17 cellular contexts compared by ENCODE assay signal in the genomic region with DNA sequence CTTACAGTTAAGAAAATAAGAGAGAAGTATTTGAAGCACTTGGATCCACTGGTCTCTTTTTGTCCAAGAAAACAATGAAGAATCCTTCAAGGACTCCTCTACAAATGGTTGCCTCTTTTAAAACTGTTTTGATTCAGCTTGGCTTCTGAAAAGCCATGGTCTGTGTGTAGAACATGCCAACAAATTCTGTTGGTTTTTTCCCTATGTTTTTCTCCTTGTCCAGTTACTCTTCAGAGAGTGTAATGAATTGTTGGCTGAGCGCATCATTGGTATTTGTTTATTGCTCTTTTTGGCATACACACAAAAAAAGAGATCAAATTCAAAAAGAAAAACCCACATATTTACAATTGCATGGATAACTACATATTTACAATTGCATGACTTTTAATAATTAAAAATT. TPM values are rescaled to one million over a fixed set of nuclear protein-coding genes. Genes with fewer than 3 reads are reported as not detected.
DNase-seq lines count a peak whose midpoint lies in the region; ATAC-seq and TF ChIP-seq lines count a peak whose summit lies in the region.
"Had no signal": no experiment of that assay in that cellular context is flagged by ENCODE, and none has a peak within 500 bp of the region (broad histone marks: within the 10 kb centered on the region; RNA-seq: fewer than 3 reads in every experiment).

A gene with protein sequence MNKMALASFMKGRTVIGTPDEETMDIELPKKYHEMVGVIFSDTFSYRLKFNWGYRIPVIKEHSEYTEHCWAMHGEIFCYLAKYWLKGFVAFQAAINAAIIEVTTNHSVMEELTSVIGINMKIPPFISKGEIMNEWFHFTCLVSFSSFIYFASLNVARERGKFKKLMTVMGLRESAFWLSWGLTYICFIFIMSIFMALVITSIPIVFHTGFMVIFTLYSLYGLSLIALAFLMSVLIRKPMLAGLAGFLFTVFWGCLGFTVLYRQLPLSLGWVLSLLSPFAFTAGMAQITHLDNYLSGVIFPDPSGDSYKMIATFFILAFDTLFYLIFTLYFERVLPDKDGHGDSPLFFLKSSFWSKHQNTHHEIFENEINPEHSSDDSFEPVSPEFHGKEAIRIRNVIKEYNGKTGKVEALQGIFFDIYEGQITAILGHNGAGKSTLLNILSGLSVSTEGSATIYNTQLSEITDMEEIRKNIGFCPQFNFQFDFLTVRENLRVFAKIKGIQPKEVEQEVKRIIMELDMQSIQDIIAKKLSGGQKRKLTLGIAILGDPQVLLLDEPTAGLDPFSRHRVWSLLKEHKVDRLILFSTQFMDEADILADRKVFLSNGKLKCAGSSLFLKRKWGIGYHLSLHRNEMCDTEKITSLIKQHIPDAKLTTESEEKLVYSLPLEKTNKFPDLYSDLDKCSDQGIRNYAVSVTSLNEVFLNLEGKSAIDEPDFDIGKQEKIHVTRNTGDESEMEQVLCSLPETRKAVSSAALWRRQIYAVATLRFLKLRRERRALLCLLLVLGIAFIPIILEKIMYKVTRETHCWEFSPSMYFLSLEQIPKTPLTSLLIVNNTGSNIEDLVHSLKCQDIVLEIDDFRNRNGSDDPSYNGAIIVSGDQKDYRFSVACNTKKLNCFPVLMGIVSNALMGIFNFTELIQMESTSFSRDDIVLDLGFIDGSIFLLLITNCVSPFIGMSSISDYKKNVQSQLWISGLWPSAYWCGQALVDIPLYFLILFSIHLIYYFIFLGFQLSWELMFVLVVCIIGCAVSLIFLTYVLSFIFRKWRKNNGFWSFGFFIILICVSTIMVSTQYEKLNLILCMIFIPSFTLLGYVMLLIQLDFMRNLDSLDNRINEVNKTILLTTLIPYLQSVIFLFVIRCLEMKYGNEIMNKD (N-terminal part only) (minus strand): TSS at position 249 of the 400 bp plus-strand sequence. CDS start 3,466 bp downstream, outside the sequence.

- TF ChIP-seq EP300 in neural cell (conservative IDR thresholded peaks at IDR 0.05; ENCODE audit: poor library complexity, severe bottlenecking), result no peak

- peak within 1 kb of the TSS; percentile 60 for H3K4me3 ChIP-seq in adipocyte (ENCODE audit: low read length)
- no peak within 1 kb of the TSS for H3K4me3 ChIP-seq in fibroblast of the aortic adventitia (ENCODE audit: low read depth, low read length)
- no peak within 1 kb of the TSS for H3K4me3 ChIP-seq in neural cell (ENCODE audit: low read length)
- peak within 1 kb of the TSS; percentile 37 for H3K4me3 ChIP-seq in upper lobe of right lung

- no peaks in the 10 kb centered on the region for H4K20me1 ChIP-seq in neural cell (ENCODE audit: insufficient read depth)

- H3K9me3 ChIP-seq in adipocyte (ENCODE audit: control insufficient read depth, low read length), result peaks cover 9% of the 10 kb centered on the region
- no peaks in the 10 kb centered on the region for H3K9me3 ChIP-seq in neural cell (ENCODE audit: low read length)
- H3K9me3 ChIP-seq in upper lobe of right lung, result peaks cover 13% of the 10 kb centered on the region

- intact Hi-C loops in upper lobe of right lung (cut with DNase I), result no loop called here

- H3K4me2 ChIP-seq in neural cell (ENCODE audit: low read length), result no peak within 1 kb of the TSS

- no peaks in the 10 kb centered on the region for H3F3A ChIP-seq in neural cell (ENCODE audit: insufficient read depth, low read length, poor library complexity, severe bottlenecking)

- DNase-seq in adipocyte (ENCODE audit: low read depth), result peak; percentile 59
- peak; percentile 42 for DNase-seq in fibroblast of the aortic adventitia (ENCODE audit: low read depth)
- DNase-seq in upper lobe of right lung, result no peak
- DNase-seq in NCI-H345 treated with DMSO at 0.1 percent for 48 hours (lab: John Stamatoyannopoulos, UW; ENCODE audit: unreplicated experiment), result no peak
- DNase-seq in NCI-H2227 treated with DMSO at 0.1 percent for 48 hours (lab: John Stamatoyannopoulos, UW), result no peak
- DNase-seq in NCI-H1417 (lab: John Stamatoyannopoulos, UW), result no peak
- DNase-seq: activated CD4-positive, alpha-beta T cell treated with anti-CD3 and anti-CD28 coated beads for 1 hour; activated naive CD8-positive, alpha-beta T cell treated with anti-CD3 and anti-CD28 coated beads for 36 hours; CD4-positive, alpha-beta T cell; EL; NCI-H1694; NCI-H524 treated with DMSO at 0.1 percent for 48 hours; nucleus accumbens; RPMI8226; T-helper 17 cell had no signal

- TF ChIP-seq CTCF in fibroblast of the aortic adventitia (IDR thresholded peaks at IDR 0.05; ENCODE audit: insufficient read depth, low read length) (no peak), neural cell (IDR thresholded peaks at IDR 0.05; ENCODE audit: poor library complexity, severe bottlenecking) (no peak), upper lobe of right lung (IDR thresholded peaks at IDR 0.05) (no peak)

- no peak for TF ChIP-seq RAD21 in neural cell (conservative IDR thresholded peaks at IDR 0.05)

- peak within 1 kb of the TSS; percentile 61 for H3K9ac ChIP-seq in adipocyte (ENCODE audit: low read length)
- no peak within 1 kb of the TSS for H3K9ac ChIP-seq in neural cell (ENCODE audit: low read length)

- H2AFZ ChIP-seq in neural cell (ENCODE audit: low read depth, low read length), result no peak within 1 kb of the TSS

- H3K79me2 ChIP-seq in neural cell (replicated peaks; ENCODE audit: insufficient read depth, low read length), result no peaks in the 10 kb centered on the region

- H3K36me3 ChIP-seq in adipocyte (ENCODE audit: control insufficient read depth, insufficient read depth, low read length, severe bottlenecking) (no peaks in the 10 kb centered on the region), neural cell (ENCODE audit: insufficient read depth, low read length) (no peaks in the 10 kb centered on the region), upper lobe of right lung (no peaks in the 10 kb centered on the region)

- ATAC-seq in upper lobe of right lung, result no peak
- ATAC-seq: T-helper 17 cell had no signal

- H3K27me3 ChIP-seq in adipocyte (replicated peaks; ENCODE audit: control insufficient read depth, insufficient read depth, low read length) (no peaks in the 10 kb centered on the region), neural cell (ENCODE audit: insufficient read depth, low read depth, low read length) (no peaks in the 10 kb centered on the region), upper lobe of right lung (no peaks in the 10 kb centered on the region)

- H3K27ac ChIP-seq in neural cell (ENCODE audit: low read length) (no peak within 1 kb of the TSS), upper lobe of right lung (peak within 1 kb of the TSS; percentile 25)
- H3K27ac ChIP-seq: epithelial cell of prostate had no signal

- H3K4me1 ChIP-seq in adipocyte (ENCODE audit: control insufficient read depth, insufficient read depth, low read length) (peaks cover 27% of the 10 kb centered on the region), upper lobe of right lung (no peaks in the 10 kb centered on the region)

- H3K9me2 ChIP-seq in neural cell (ENCODE audit: insufficient read depth, low read length), result no peaks in the 10 kb centered on the region

TF ChIP-seq in neural cell, 6 proteins besides CTCF, POLR2A, EP300 and RAD21:
- TF ChIP-seq POLR2AphosphoS5 (IDR thresholded peaks at IDR 0.05) (no peak), SMC3 (conservative IDR thresholded peaks at IDR 0.05; ENCODE audit: poor library complexity) (no peak), TAF1 (IDR thresholded peaks at IDR 0.05; ENCODE audit: low read depth) (no peak), MXI1 (conservative IDR thresholded peaks at IDR 0.05; ENCODE audit: poor library complexity, severe bottlenecking) (no peak), EZH2 (IDR thresholded peaks at IDR 0.05; ENCODE audit: borderline replicate concordance, insufficient read depth, low read length, poor library complexity, severe bottlenecking) (no peak)
- TF ChIP-seq, protein P1, sequence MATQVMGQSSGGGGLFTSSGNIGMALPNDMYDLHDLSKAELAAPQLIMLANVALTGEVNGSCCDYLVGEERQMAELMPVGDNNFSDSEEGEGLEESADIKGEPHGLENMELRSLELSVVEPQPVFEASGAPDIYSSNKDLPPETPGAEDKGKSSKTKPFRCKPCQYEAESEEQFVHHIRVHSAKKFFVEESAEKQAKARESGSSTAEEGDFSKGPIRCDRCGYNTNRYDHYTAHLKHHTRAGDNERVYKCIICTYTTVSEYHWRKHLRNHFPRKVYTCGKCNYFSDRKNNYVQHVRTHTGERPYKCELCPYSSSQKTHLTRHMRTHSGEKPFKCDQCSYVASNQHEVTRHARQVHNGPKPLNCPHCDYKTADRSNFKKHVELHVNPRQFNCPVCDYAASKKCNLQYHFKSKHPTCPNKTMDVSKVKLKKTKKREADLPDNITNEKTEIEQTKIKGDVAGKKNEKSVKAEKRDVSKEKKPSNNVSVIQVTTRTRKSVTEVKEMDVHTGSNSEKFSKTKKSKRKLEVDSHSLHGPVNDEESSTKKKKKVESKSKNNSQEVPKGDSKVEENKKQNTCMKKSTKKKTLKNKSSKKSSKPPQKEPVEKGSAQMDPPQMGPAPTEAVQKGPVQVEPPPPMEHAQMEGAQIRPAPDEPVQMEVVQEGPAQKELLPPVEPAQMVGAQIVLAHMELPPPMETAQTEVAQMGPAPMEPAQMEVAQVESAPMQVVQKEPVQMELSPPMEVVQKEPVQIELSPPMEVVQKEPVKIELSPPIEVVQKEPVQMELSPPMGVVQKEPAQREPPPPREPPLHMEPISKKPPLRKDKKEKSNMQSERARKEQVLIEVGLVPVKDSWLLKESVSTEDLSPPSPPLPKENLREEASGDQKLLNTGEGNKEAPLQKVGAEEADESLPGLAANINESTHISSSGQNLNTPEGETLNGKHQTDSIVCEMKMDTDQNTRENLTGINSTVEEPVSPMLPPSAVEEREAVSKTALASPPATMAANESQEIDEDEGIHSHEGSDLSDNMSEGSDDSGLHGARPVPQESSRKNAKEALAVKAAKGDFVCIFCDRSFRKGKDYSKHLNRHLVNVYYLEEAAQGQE (IDR thresholded peaks at IDR 0.05; ENCODE audit: borderline replicate concordance), result no peak
TF ChIP-seq in neural cell: peak in this region for 0.

RNA-seq across cellular contexts. Expression of the gene that starts here (rescaled TPM):
- total RNA-seq in fibroblast of the aortic adventitia (ENCODE audit: low replicate concordance), result 2.8 and 7.5 TPM in 2 replicates
- 9.9 and 15.3 TPM in 2 replicates for polyA plus RNA-seq in neural cell
- polyA minus RNA-seq in neural cell, result 5.4 and 6.1 TPM in 2 replicates
- total RNA-seq in upper lobe of right lung, result 9.2 TPM

Comparison
In these comparisons a context has a peak if more than half of its experiments do, and no peak if none do; other contexts are left out.
1. DNase-seq: peak in adipocyte (single experiment) and fibroblast of the aortic adventitia (single experiment); none in upper lobe of right lung (single experiment), NCI-H345 treated with DMSO at 0.1 percent for 48 hours (single experiment), NCI-H2227 treated with DMSO at 0.1 percent for 48 hours (single experiment) and NCI-H1417 (0 of 3).
2. H3K4me3 ChIP-seq: peak in adipocyte (single experiment) and upper lobe of right lung (single experiment); none in fibroblast of the aortic adventitia (single experiment) and neural cell (single experiment).